Comparison of ENCODE assay signal across 21 cellular contexts in genomic region chr5:180081481-180081880, GRCh38. TPM values are rescaled to one million over a fixed set of nuclear protein-coding genes. Genes with fewer than 3 reads are reported as not detected.
DNase-seq lines count a peak whose midpoint lies in the region; ATAC-seq, FAIRE-seq and TF ChIP-seq lines count a peak whose summit lies in the region.
"Had no signal": no experiment of that assay in that cellular context is flagged by ENCODE, and none has a peak within 500 bp of the region (broad histone marks: within the 10 kb centered on the region; RNA-seq: fewer than 3 reads in every experiment).

No MANE protein-coding gene starts in this region.

- in situ Hi-C loops in HepG2 (cut with HindIII; ENCODE audit: extremely low pct_ligation_motif_present, low pct_unique_long_range_greater_than_20kb): loop anchor here (25.0 kb wide), 1 partner anchor 319 kb away; no protein-coding TSS in a partner anchor

- H3K27ac Mint-ChIP-seq in neural progenitor cell: peak overlapping the region; percentile 100
- H3K27ac Mint-ChIP-seq: CD14-positive monocyte; CD4-positive, alpha-beta memory T cell had no signal

- DNase-seq in HepG2 (ENCODE audit: low spot score) (peak; percentile 19), neural progenitor cell (ENCODE audit: low spot score) (no peak), glomerular visceral epithelial cell (ENCODE audit: extremely low spot score) (no peak)
- no peak for DNase-seq in activated CD4-positive, CD25-positive, alpha-beta regulatory T cell (lab: John Stamatoyannopoulos, UW)
- DNase-seq: AML-193; Calu3; CD4-positive, alpha-beta memory T cell; DMS 273 treated with DMSO at 0.1 percent for 48 hours; DMS53; DND-41; EL; GM23248; H7 had no signal

- no peaks in the 10 kb centered on the region for H3K9me3 ChIP-seq in HepG2 (ENCODE audit: low read length)
- no peaks in the 10 kb centered on the region for H3K9me3 ChIP-seq in neural progenitor cell (ENCODE audit: low read depth)

- H3K36me3 ChIP-seq in HepG2 (replicated peaks in 1 of 2; ENCODE audit: control insufficient read depth in 1 of 2, insufficient read depth in 2 of 2, low read length in 2 of 2) (no peaks in the 10 kb centered on the region), neural progenitor cell (no peaks in the 10 kb centered on the region)

- peaks cover 49% of the 10 kb centered on the region for H3F3A ChIP-seq in neural progenitor cell (ENCODE audit: low read depth)

- WGBS in HepG2 (ENCODE audit: low lambda C conversion rate): under 1% methylated on average over 5 of the region's 5 CpGs

- peaks cover 14% of the 10 kb centered on the region for H3K27me3 Mint-ChIP-seq in neural progenitor cell (ENCODE audit: insufficient read depth, low read depth)

- peaks cover 33% of the 10 kb centered on the region for H3K9me3 Mint-ChIP-seq in neural progenitor cell
- H3K9me3 Mint-ChIP-seq: CD4-positive, alpha-beta memory T cell had no signal

- no peak overlapping the region for H2AFZ ChIP-seq in HepG2 (ENCODE audit: low read length)
- no peak overlapping the region for H2AFZ ChIP-seq in neural progenitor cell (replicated peaks)
- H2AFZ ChIP-seq: GM23248 had no signal

- no TSS peak for BruUV-seq in HepG2 (replicated peaks; lab: Mats Ljungman, UMichigan)

- no peaks in the 10 kb centered on the region for H3K79me2 ChIP-seq in HepG2 (ENCODE audit: insufficient read depth, low read length)
- no peaks in the 10 kb centered on the region for H3K79me2 ChIP-seq in neural progenitor cell (ENCODE audit: low read depth)

- intact Hi-C loops in HepG2 (cut with micrococcal nuclease; ENCODE audit: unreplicated experiment): no loop called here

- POLR2A ChIA-PET in HepG2 (lab: Yijun Ruan, JAX): no interaction called here

- TF ChIP-seq EP300 in HepG2 (IDR thresholded peaks at IDR 0.05; ENCODE audit: low read depth in 2 of 2, low read length in 2 of 2) (no peak; a peak in 1 of 4 replicates), HepG2 (CRISPR knock-in tag; IDR thresholded peaks at IDR 0.05; ENCODE audit: borderline replicate concordance) (no peak)

- peak overlapping the region; percentile 13; the same call in 1 of the 2 replicates for H3K27ac ChIP-seq in C4-2B
- H3K27ac ChIP-seq in VCaP: peak overlapping the region; percentile 16
- no peak overlapping the region for H3K27ac ChIP-seq in HepG2 (ENCODE audit: extremely low read length, insufficient read depth, low read length)
- H3K27ac ChIP-seq in neural progenitor cell: peak overlapping the region; percentile 99
- H3K27ac ChIP-seq: 22Rv1, A549, GM23248 had no signal

- TF ChIP-seq POLR2A in HepG2 (IDR thresholded peaks at IDR 0.05; ENCODE audit: insufficient read depth in 1 of 2, low read depth in 2 of 2, low read length in 2 of 2): no peak

- H4K20me1 ChIP-seq in HepG2 (ENCODE audit: insufficient read depth, low read length) (no peaks in the 10 kb centered on the region), neural progenitor cell (ENCODE audit: low read depth) (no peaks in the 10 kb centered on the region)

- peaks cover 46% of the 10 kb centered on the region for H3K4me1 Mint-ChIP-seq in neural progenitor cell

- H3K9ac ChIP-seq in HepG2 (ENCODE audit: insufficient read depth, low read depth, low read length) (no peak overlapping the region), neural progenitor cell (no peak overlapping the region)
- H3K9ac ChIP-seq: GM23248 had no signal

- peaks cover 5 to 45% of the 10 kb centered on the region in 2 experiments; a peak in 3 of 5 replicates for H3K27me3 ChIP-seq in HepG2 (ENCODE audit: control insufficient read depth in 1 of 2, insufficient read depth in 2 of 2, low read length in 2 of 2)
- no peaks in the 10 kb centered on the region for H3K27me3 ChIP-seq in neural progenitor cell

- no peak for TF ChIP-seq RAD21 in HepG2 (CRISPR knock-in tag; IDR thresholded peaks at IDR 0.05)

- FAIRE-seq in HepG2 (lab: Jason Lieb, UNC): peak; percentile 8
- FAIRE-seq: A549, GM12878, GM19239 had no signal

- peak overlapping the region in 1 of 3 experiments; percentile 17; a peak in 1 of 6 replicates for H3K4me3 ChIP-seq in HepG2 (replicated peaks in 1 of 3; ENCODE audit: insufficient read depth in 1 of 3, low read depth in 2 of 3, low read length in 3 of 3)
- H3K4me3 ChIP-seq in neural progenitor cell: no peak overlapping the region
- H3K4me3 ChIP-seq: A549, GM12878, GM23248 had no signal

- H3K36me3 Mint-ChIP-seq in neural progenitor cell: peaks cover 6% of the 10 kb centered on the region
- H3K36me3 Mint-ChIP-seq: CD4-positive, alpha-beta memory T cell had no signal

- H3K4me3 Mint-ChIP-seq in neural progenitor cell: no peak overlapping the region

- H3K4me2 ChIP-seq in HepG2 (ENCODE audit: low read depth, low read length) (peak overlapping the region; percentile 65), neural progenitor cell (no peak overlapping the region)
- H3K4me2 ChIP-seq: A549 had no signal

- CTCF ChIA-PET in HepG2 (lab: Yijun Ruan, JAX; ENCODE audit: low intra/inter-chr PET ratio, low total read pairs): no interaction called here

- H3K4me1 ChIP-seq in HepG2 (ENCODE audit: insufficient read depth, low read length) (peaks cover 30% of the 10 kb centered on the region), neural progenitor cell (peaks cover 44% of the 10 kb centered on the region)
- H3K4me1 ChIP-seq: A549 had no signal

- ATAC-seq in HepG2: peak; percentile 76
- no peak for ATAC-seq in HG03460 (IDR thresholded peaks at IDR 0.05; ENCODE audit: unreplicated experiment)
- ATAC-seq: A549, GM12878 had no signal

- TF ChIP-seq CTCF in C4-2B (conservative IDR thresholded peaks at IDR 0.05): no peak
- no peak for TF ChIP-seq CTCF in VCaP (conservative IDR thresholded peaks at IDR 0.05)
- no peak for TF ChIP-seq CTCF in HepG2 (CRISPR knock-in tag; IDR thresholded peaks at IDR 0.05)
- TF ChIP-seq CTCF in neural progenitor cell (IDR thresholded peaks at IDR 0.05): no peak

TF ChIP-seq in HepG2, 621 proteins besides CTCF, POLR2A, EP300 and RAD21 (continues in another document):
- no peak for TF ChIP-seq NRL (CRISPR knock-in tag; IDR thresholded peaks at IDR 0.05; ENCODE audit: borderline replicate concordance)
- TF ChIP-seq, protein P1, sequence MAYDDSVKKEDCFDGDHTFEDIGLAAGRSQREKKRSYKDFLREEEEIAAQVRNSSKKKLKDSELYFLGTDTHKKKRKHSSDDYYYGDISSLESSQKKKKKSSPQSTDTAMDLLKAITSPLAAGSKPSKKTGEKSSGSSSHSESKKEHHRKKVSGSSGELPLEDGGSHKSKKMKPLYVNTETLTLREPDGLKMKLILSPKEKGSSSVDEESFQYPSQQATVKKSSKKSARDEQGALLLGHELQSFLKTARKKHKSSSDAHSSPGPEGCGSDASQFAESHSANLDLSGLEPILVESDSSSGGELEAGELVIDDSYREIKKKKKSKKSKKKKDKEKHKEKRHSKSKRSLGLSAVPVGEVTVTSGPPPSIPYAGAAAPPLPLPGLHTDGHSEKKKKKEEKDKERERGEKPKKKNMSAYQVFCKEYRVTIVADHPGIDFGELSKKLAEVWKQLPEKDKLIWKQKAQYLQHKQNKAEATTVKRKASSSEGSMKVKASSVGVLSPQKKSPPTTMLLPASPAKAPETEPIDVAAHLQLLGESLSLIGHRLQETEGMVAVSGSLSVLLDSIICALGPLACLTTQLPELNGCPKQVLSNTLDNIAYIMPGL (CRISPR knock-in tag; IDR thresholded peaks at IDR 0.05; ENCODE audit: borderline replicate concordance in 1 of 2, low read depth in 1 of 2): no peak
- TF ChIP-seq ZMYM2 (CRISPR knock-in tag; IDR thresholded peaks at IDR 0.05): no peak
- TF ChIP-seq NFRKB (IDR thresholded peaks at IDR 0.05): no peak
- no peak for TF ChIP-seq THYN1 (CRISPR knock-in tag; IDR thresholded peaks at IDR 0.05; ENCODE audit: borderline replicate concordance, low read depth)
- no peak for TF ChIP-seq MATR3 (CRISPR knock-in tag; IDR thresholded peaks at IDR 0.05)
- TF ChIP-seq FOXP1 (IDR thresholded peaks at IDR 0.05): peak; percentile 15; the same call in 1 of the 2 replicates
- TF ChIP-seq FOXP1 (CRISPR knock-in tag; IDR thresholded peaks at IDR 0.05): peak; percentile 69; the same call in 1 of the 2 replicates
- no peak for TF ChIP-seq LCORL (IDR thresholded peaks at IDR 0.05)
- peak; percentile 34; the same call in 1 of the 2 replicates for TF ChIP-seq LCORL (CRISPR knock-in tag; IDR thresholded peaks at IDR 0.05)
- TF ChIP-seq ZNF550 (CRISPR knock-in tag; IDR thresholded peaks at IDR 0.05; ENCODE audit: borderline replicate concordance): no peak
- no peak for TF ChIP-seq ZNF615 (CRISPR knock-in tag; IDR thresholded peaks at IDR 0.05; ENCODE audit: borderline replicate concordance)

RNA-seq across cellular contexts. Expression of gene RNF130, which starts 9.9 kb away (rescaled TPM):
- total RNA-seq in HepG2 (2016; rRNA removed; fragmentation: Illumina TruSeq; extraction: Trizol): 21.3 and 28.2 TPM in 2 replicates
- total RNA-seq in HepG2 (2016; cell fraction: cytosol; rRNA removed; fragmentation: Illumina TruSeq; extraction: Trizol; ENCODE audit: low read depth): 51.1 and 56.5 TPM in 2 replicates
- 20.7 and 27.0 TPM in 2 replicates for total RNA-seq in HepG2 (2016; cell fraction: insoluble cytoplasmic fraction; rRNA removed; fragmentation: Illumina TruSeq; extraction: Trizol)
- total RNA-seq in HepG2 (2016; cell fraction: membrane; rRNA removed; fragmentation: Illumina TruSeq; extraction: Trizol): 71.6 and 78.1 TPM in 2 replicates
- total RNA-seq in HepG2 (2016; cell fraction: nucleus; rRNA removed; fragmentation: Illumina TruSeq; extraction: Trizol): 19.2 and 22.9 TPM in 2 replicates
- 25.9 and 28.3 TPM in 2 replicates for polyA plus RNA-seq in HepG2 (2011; rRNA removed)
- polyA plus RNA-seq in HepG2 (2011; cell fraction: cytosol; rRNA removed): 21.0 and 26.9 TPM in 2 replicates
- 10.8 and 12.4 TPM in 2 replicates for polyA plus RNA-seq in HepG2 (2011; cell fraction: nucleus; rRNA removed)
- 21.3 and 23.0 TPM in 2 replicates for polyA plus RNA-seq in HepG2 (2012)
- 78.2 and 88.6 TPM in 2 replicates for polyA plus RNA-seq in HepG2 (2016; cell fraction: cytosol; fragmentation: Illumina TruSeq; extraction: Trizol; ENCODE audit: low read depth)
- 31.6 and 34.3 TPM in 2 replicates for polyA plus RNA-seq in HepG2 (2016; cell fraction: insoluble cytoplasmic fraction; fragmentation: Illumina TruSeq; extraction: Trizol; ENCODE audit: low read depth)
- polyA plus RNA-seq in HepG2 (2016; cell fraction: membrane; fragmentation: Illumina TruSeq; extraction: Trizol; ENCODE audit: low read depth): 86.4 and 87.9 TPM in 2 replicates
- 38.8 and 41.1 TPM in 2 replicates for polyA plus RNA-seq in HepG2 (2016; cell fraction: nucleus; fragmentation: Illumina TruSeq; extraction: Trizol; ENCODE audit: insufficient read depth, low read depth)
- polyA minus RNA-seq in HepG2 (2011; rRNA and poly(A)+ RNA removed; ENCODE audit: low replicate concordance): 12.5 and 16.7 TPM in 2 replicates
- polyA minus RNA-seq in HepG2 (2011; cell fraction: cytosol; rRNA and poly(A)+ RNA removed): 12.9 and 13.1 TPM in 2 replicates
- 18.3 and 20.1 TPM in 2 replicates for polyA minus RNA-seq in HepG2 (2011; cell fraction: nucleus; rRNA and poly(A)+ RNA removed)
- 183 and 185 TPM in 2 replicates for total RNA-seq in neural progenitor cell (ENCODE audit: low replicate concordance)
